12 cellular contexts compared by ENCODE assay signal in the genomic region with DNA sequence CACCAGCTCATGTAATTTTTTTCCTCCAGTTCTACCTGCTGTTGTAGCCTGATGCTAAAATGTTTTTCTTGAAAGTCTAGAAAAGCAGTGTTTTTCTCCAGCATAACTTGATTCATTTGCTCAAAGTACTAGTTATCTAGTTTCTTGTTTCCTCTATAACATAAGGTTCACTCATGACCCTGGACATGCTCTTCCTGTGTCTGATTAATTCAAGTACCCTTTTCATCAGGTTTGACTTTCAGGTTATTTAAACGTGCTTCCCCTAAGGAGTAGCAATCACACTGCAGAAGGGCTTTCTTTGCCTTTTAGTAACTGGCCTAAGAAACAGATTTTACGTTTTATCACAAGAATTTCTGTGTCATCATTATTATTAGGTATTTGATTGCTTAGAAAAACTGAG.
"Had no signal": no experiment of that assay in that cellular context is flagged by ENCODE, and none has a peak within 500 bp of the region (broad histone marks: within the 10 kb centered on the region; RNA-seq: fewer than 3 reads in every experiment).

No MANE protein-coding gene starts in this region.

- H3K4me3 ChIP-seq: colonic mucosa, heart left ventricle, lung, suprapubic skin, upper lobe of left lung had no signal

- H3K4me1 Mint-ChIP-seq: naive B cell had no signal

- H3K4me3 Mint-ChIP-seq: naive B cell had no signal

- DNase-seq: activated gamma-delta T cell, activated T-cell treated with anti-CD3 and anti-CD28 coated beads for 4 hours, caudate nucleus, colonic mucosa, foreskin melanocyte, heart left ventricle, left colon, naive B cell, posterior cingulate gyrus, upper lobe of left lung had no signal

- H3K27me3 ChIP-seq: suprapubic skin, upper lobe of left lung had no signal

- H3K27ac ChIP-seq: colonic mucosa, heart left ventricle, suprapubic skin, upper lobe of left lung had no signal

- H3K36me3 ChIP-seq: colonic mucosa, heart left ventricle, suprapubic skin, upper lobe of left lung had no signal

- ATAC-seq: heart left ventricle, left colon had no signal

- H3K4me1 ChIP-seq: colonic mucosa, heart left ventricle, suprapubic skin, upper lobe of left lung had no signal

- H3K36me3 Mint-ChIP-seq: naive B cell had no signal

- H3K9me3 ChIP-seq: colonic mucosa, heart left ventricle, suprapubic skin, upper lobe of left lung had no signal
